Comparison of ENCODE assay signal across 8 cellular contexts in genomic region chr3:34011171-34012101, GRCh38.
DNase-seq lines count a peak whose midpoint lies in the region; ATAC-seq and TF ChIP-seq lines count a peak whose summit lies in the region.
"Had no signal": no experiment of that assay in that cellular context is flagged by ENCODE, and none has a peak within 500 bp of the region (broad histone marks: within the 10 kb centered on the region; RNA-seq: fewer than 3 reads in every experiment).

No MANE protein-coding gene starts in this region.

- DNase-seq in MM.1S (no peak), dermis blood vessel endothelial cell (peak; percentile 32), psoas muscle (no peak), middle frontal gyrus (ENCODE audit: extremely low spot score, low spot score) (no peak)

- H3K9me3 ChIP-seq in MM.1S (replicated peaks; ENCODE audit: insufficient read depth, low read length) (no peaks in the 10 kb centered on the region), psoas muscle (no peaks in the 10 kb centered on the region)

- H3K36me3 ChIP-seq in MM.1S (replicated peaks; ENCODE audit: insufficient read depth, low read length) (no peaks in the 10 kb centered on the region), psoas muscle (ENCODE audit: insufficient read depth in 1 of 2, low read depth in 1 of 2) (no peaks in the 10 kb centered on the region)

- no peak overlapping the region for H2AFZ ChIP-seq in MM.1S (ENCODE audit: low read length)

- H3K9ac ChIP-seq in MM.1S (ENCODE audit: low read length): no peak overlapping the region

- TF ChIP-seq CTCF in GM12873 (IDR thresholded peaks at IDR 0.05; ENCODE audit: insufficient read depth, low read depth, low read length, missing control alignments): peak; percentile 29
- peak; percentile 23; the same call in 1 of the 2 replicates for TF ChIP-seq CTCF in MM.1S (IDR thresholded peaks at IDR 0.05; ENCODE audit: low read length)
- TF ChIP-seq CTCF in psoas muscle (IDR thresholded peaks at IDR 0.05): peak; percentile 4

- no peaks in the 10 kb centered on the region for H3K79me2 ChIP-seq in MM.1S (ENCODE audit: low read length)

- no peaks in the 10 kb centered on the region for H3K9me2 ChIP-seq in MM.1S (replicated peaks; ENCODE audit: insufficient read depth, low read length)

- 86 to 95% (median 94%) methylated on average over 3 of the region's 3 CpGs for WGBS in psoas muscle, 3 donors

- H3K4me1 ChIP-seq in MM.1S (ENCODE audit: low read length) (peaks cover 5% of the 10 kb centered on the region; the same call in 1 of the 2 replicates), psoas muscle (no peaks in the 10 kb centered on the region)

- ATAC-seq in psoas muscle: no peak
- ATAC-seq in GM19324 (IDR thresholded peaks at IDR 0.05; ENCODE audit: low FRiP score, unreplicated experiment): no peak
- no peak for ATAC-seq in HG02678 (IDR thresholded peaks at IDR 0.05; ENCODE audit: unreplicated experiment)

- H3K4me2 ChIP-seq in MM.1S (ENCODE audit: low read depth, low read length): no peak overlapping the region

- no peak overlapping the region for H3K27ac ChIP-seq in MM.1S (ENCODE audit: low read length)
- no peak overlapping the region for H3K27ac ChIP-seq in psoas muscle

- no peak overlapping the region for H3K4me3 ChIP-seq in MM.1S (ENCODE audit: low read length)
- no peak overlapping the region for H3K4me3 ChIP-seq in psoas muscle
- H3K4me3 ChIP-seq: lung had no signal

- H3F3A ChIP-seq in MM.1S (ENCODE audit: insufficient read depth, low read length): no peaks in the 10 kb centered on the region

- intact Hi-C loops in psoas muscle (cut with DNase I): no loop called here

- H3K27me3 ChIP-seq in MM.1S (replicated peaks; ENCODE audit: insufficient read depth, low read length): no peaks in the 10 kb centered on the region
- H3K27me3 ChIP-seq in psoas muscle (ENCODE audit: insufficient read depth in 3 of 3, low read length in 2 of 3): peaks cover 0 to 2% (median 0%) of the 10 kb centered on the region in 3 donors

- H4K20me1 ChIP-seq in MM.1S (ENCODE audit: insufficient read depth, low read length): no peaks in the 10 kb centered on the region
